20 cellular contexts compared by ENCODE assay signal in genomic region chr6:83883240-83883639, GRCh38. TPM values are rescaled to one million over a fixed set of nuclear protein-coding genes. Genes with fewer than 3 reads are reported as not detected.
DNase-seq lines count a peak whose midpoint lies in the region; ATAC-seq and TF ChIP-seq lines count a peak whose summit lies in the region.
"Had no signal": no experiment of that assay in that cellular context is flagged by ENCODE, and none has a peak within 500 bp of the region (broad histone marks: within the 10 kb centered on the region; RNA-seq: fewer than 3 reads in every experiment).

No MANE protein-coding gene starts in this region.

- no peaks in the 10 kb centered on the region for H3K9me3 ChIP-seq in upper lobe of left lung
- H3K9me3 ChIP-seq: A549, SJCRH30 had no signal

- TF ChIP-seq EP300 in upper lobe of left lung (IDR thresholded peaks at IDR 0.05) = no peak

- DNase-seq in NCI-H2196 (lab: John Stamatoyannopoulos, UW; ENCODE audit: unreplicated experiment) = peak; percentile 11
- no peak for DNase-seq in NCI-H2196 treated with DMSO at 0.1 percent for 48 hours (lab: John Stamatoyannopoulos, UW; ENCODE audit: unreplicated experiment)
- DNase-seq in DMS153 treated with DMSO at 0.1 percent for 48 hours (lab: John Stamatoyannopoulos, UW; ENCODE audit: unreplicated experiment) = peak; percentile 56
- peak; percentile 45 for DNase-seq in NCI-H748 (lab: John Stamatoyannopoulos, UW; ENCODE audit: unreplicated experiment)
- DNase-seq in left kidney (ENCODE audit: low read depth, low spot score) = peak; percentile 9
- no peak for DNase-seq in NCI-H524 (lab: John Stamatoyannopoulos, UW)
- no peak for DNase-seq in upper lobe of left lung
- DNase-seq: AML-193; Calu3; EL; GOT3; KG1; NCI-H1417 treated with DMSO at 0.1 percent for 48 hours; NCI-H446 treated with DMSO at 0.1 percent for 48 hours; NK-92 treated with Interleukin-12 subunit alpha and Interleukin-12 subunit beta, amount 100 ng/mL, for 24 hours; OCI-M1; RPMI8226 had no signal

- H3K27ac ChIP-seq in upper lobe of left lung = no peak overlapping the region
- H3K27ac ChIP-seq: A549, SJCRH30 had no signal

- WGBS in upper lobe of left lung, 2 donors = 39 to 56% methylated on average over 2 of the region's 2 CpGs

- H3K4me1 ChIP-seq in upper lobe of left lung = peaks cover 0 to 7% (median 0%) of the 10 kb centered on the region in 4 donors
- H3K4me1 ChIP-seq: SJCRH30 had no signal

- no peak for TF ChIP-seq POLR2A in upper lobe of left lung (IDR thresholded peaks at IDR 0.05)

- no peaks in the 10 kb centered on the region for H3K27me3 ChIP-seq in upper lobe of left lung
- H3K27me3 ChIP-seq: SJCRH30 had no signal

- no peaks in the 10 kb centered on the region for H3K36me3 ChIP-seq in upper lobe of left lung
- H3K36me3 ChIP-seq: SJCRH30 had no signal

- no peak overlapping the region for H3K4me3 ChIP-seq in upper lobe of left lung
- H3K4me3 ChIP-seq: A549, SJCRH30 had no signal

- no peak for TF ChIP-seq CTCF in upper lobe of left lung (IDR thresholded peaks at IDR 0.05)

- no peak for ATAC-seq in upper lobe of left lung (ENCODE audit: low FRiP score in 2 of 2)
- ATAC-seq: A549 had no signal

RNA-seq across cellular contexts. Expression of gene CYB5R4, which starts 23.8 kb away (rescaled TPM):
- 10 to 100 TPM in 4 of 6 donors, 1 to 10 TPM in 2; 5.2 to 25.8 (median 13.1) TPM for total RNA-seq in upper lobe of left lung

RNA-seq across cellular contexts. Expression of gene RIPPLY2, which starts 30.1 kb away (rescaled TPM):
- total RNA-seq in upper lobe of left lung = not detected
- total RNA-seq: M059J had no signal

Comparison
In these comparisons a context has a peak if more than half of its experiments do, and no peak if none do; other contexts are left out.
1. DNase-seq: peak in NCI-H2196 (single experiment), DMS153 treated with DMSO at 0.1 percent for 48 hours (single experiment), NCI-H748 (single experiment) and left kidney (single experiment); none in NCI-H2196 treated with DMSO at 0.1 percent for 48 hours (single experiment), NCI-H524 (0 of 2) and upper lobe of left lung (0 of 2).